1 cellular context compared by ENCODE assay signal in genomic region chr11:2445948-2446551, GRCh38.
TF ChIP-seq lines count a peak whose summit lies in the region.

No MANE protein-coding gene starts in this region.

TF ChIP-seq in H1, 55 proteins besides CTCF, POLR2A, EP300 and RAD21:
- TF ChIP-seq EZH2 (IDR thresholded peaks at IDR 0.05; ENCODE audit: low read depth, low read length, severe bottlenecking): peak; percentile 26
- no peak for TF ChIP-seq RFX5 (IDR thresholded peaks at IDR 0.05; ENCODE audit: borderline replicate concordance, low read depth, low read length)
